8 cellular contexts compared by ENCODE assay signal in the genomic region with DNA sequence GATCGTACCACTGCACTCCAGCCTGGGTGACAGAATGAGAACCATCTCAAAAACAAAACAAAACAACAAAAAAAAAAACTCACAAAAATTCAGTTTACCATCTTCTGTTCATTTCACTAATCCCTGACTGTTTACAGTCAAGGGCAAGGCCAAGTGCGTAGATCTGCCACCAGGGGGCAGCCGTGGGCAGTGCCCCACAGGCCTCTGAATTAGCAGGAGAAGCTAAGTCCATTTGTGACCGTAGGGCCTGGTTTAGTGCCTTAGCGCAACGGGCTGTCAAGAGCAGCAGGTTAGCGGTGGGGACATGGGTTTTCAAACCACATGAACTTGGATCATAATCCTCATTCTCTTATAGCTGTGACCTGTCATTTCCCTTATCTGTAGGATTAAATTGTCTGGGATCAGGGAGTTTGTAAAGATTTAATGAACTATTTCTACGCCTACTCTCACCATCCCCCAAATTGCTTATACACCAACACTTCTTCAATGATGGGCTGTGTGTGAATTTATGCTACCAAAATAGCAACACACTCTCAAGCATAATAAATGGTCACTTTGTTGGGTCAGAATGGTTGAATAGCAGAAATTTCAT. TPM values are rescaled to one million over a fixed set of nuclear protein-coding genes. Genes with fewer than 3 reads are reported as not detected.
DNase-seq lines count a peak whose midpoint lies in the region; ATAC-seq and TF ChIP-seq lines count a peak whose summit lies in the region.

No MANE protein-coding gene starts in this region.

- H3K4me1 ChIP-seq in suprapubic skin: peaks cover 3% of the 10 kb centered on the region

- DNase-seq in A172 (ENCODE audit: low spot score) (peak; percentile 54), LHCN-M2 (ENCODE audit: low read depth) (peak; percentile 65), RKO (ENCODE audit: low spot score) (peak; percentile 78), fibroblast of villous mesenchyme (ENCODE audit: low read depth) (peak; percentile 85), occipital lobe (lab: John Stamatoyannopoulos, UW) (peak; percentile 47), suprapubic skin (ENCODE audit: low spot score in 2 of 2) (peak; percentile 80 to 88)
- DNase-seq in activated T-helper 1 cell treated with anti-CD3 and anti-CD28 coated beads, Interleukin-2, amount 50 U/mL, for 16 hours (ENCODE audit: low read depth in 1 of 2, low spot score in 1 of 2): peak; percentile 55 to 56

- peaks cover 5% of the 10 kb centered on the region for H3K27me3 ChIP-seq in suprapubic skin

- no peaks in the 10 kb centered on the region for H3K36me3 ChIP-seq in suprapubic skin

- TF ChIP-seq CTCF in fibroblast of villous mesenchyme (IDR thresholded peaks at IDR 0.05; ENCODE audit: insufficient read depth, low read depth, low read length): peak; percentile 99
- TF ChIP-seq CTCF in suprapubic skin (IDR thresholded peaks at IDR 0.05): peak; percentile 84 to 96

- H3K4me3 ChIP-seq in fibroblast of villous mesenchyme (ENCODE audit: low read depth, low read length) (no peak overlapping the region), suprapubic skin (no peak overlapping the region)

- ATAC-seq in GM18517 (IDR thresholded peaks at IDR 0.05; ENCODE audit: unreplicated experiment): peak; percentile 56

- TF ChIP-seq POLR2A in suprapubic skin (IDR thresholded peaks at IDR 0.05): no peak

- no peaks in the 10 kb centered on the region for H3K9me3 ChIP-seq in suprapubic skin

- no peak overlapping the region for H3K27ac ChIP-seq in suprapubic skin

- 31% methylated on average over 7 of the region's 8 CpGs for WGBS in suprapubic skin

- TF ChIP-seq EP300 in suprapubic skin (IDR thresholded peaks at IDR 0.05): no peak

RNA-seq across cellular contexts. Expression of gene KCTD10, which starts 49.0 kb away (rescaled TPM):
- total RNA-seq in A172 (2014; rRNA removed; shearing (Covaris generic)): 19.6 and 53.6 TPM in 2 replicates
- total RNA-seq in LHCN-M2 (2014; rRNA removed) (25.7 and 40.1 TPM in 2 replicates), fibroblast of villous mesenchyme (105 and 129 TPM in 2 replicates), occipital lobe (55.2 TPM), suprapubic skin (10 to 100 TPM; 34.7 to 56.3 (median 41.7) TPM)
- polyA plus RNA-seq in LHCN-M2 (2012): 60.6 TPM

RNA-seq across cellular contexts. Expression of gene UBE3B, which starts 49.3 kb away (rescaled TPM):
- total RNA-seq in A172 (2014; rRNA removed; shearing (Covaris generic)): 28.4 and 30.2 TPM in 2 replicates
- total RNA-seq in LHCN-M2 (2014; rRNA removed): 45.6 and 45.9 TPM in 2 replicates
- polyA plus RNA-seq in LHCN-M2 (2012): 20.9 TPM
- total RNA-seq in fibroblast of villous mesenchyme: 34.1 and 51.4 TPM in 2 replicates
- total RNA-seq in occipital lobe: 24.3 TPM
- 10 to 100 TPM; 53.2 to 94.1 (median 61.6) TPM for total RNA-seq in suprapubic skin
